1 cellular context compared by ENCODE assay signal in genomic region chr18:77098033-77098432, GRCh38.
TF ChIP-seq lines count a peak whose summit lies in the region.

No MANE protein-coding gene starts in this region.

TF ChIP-seq in H1, 55 proteins besides CTCF, POLR2A, EP300 and RAD21 (continued from another document):
- TF ChIP-seq ASH2L (IDR thresholded peaks at IDR 0.05; ENCODE audit: low read length) = no peak
